Comparison of ENCODE assay signal across 12 cellular contexts in the genomic region with DNA sequence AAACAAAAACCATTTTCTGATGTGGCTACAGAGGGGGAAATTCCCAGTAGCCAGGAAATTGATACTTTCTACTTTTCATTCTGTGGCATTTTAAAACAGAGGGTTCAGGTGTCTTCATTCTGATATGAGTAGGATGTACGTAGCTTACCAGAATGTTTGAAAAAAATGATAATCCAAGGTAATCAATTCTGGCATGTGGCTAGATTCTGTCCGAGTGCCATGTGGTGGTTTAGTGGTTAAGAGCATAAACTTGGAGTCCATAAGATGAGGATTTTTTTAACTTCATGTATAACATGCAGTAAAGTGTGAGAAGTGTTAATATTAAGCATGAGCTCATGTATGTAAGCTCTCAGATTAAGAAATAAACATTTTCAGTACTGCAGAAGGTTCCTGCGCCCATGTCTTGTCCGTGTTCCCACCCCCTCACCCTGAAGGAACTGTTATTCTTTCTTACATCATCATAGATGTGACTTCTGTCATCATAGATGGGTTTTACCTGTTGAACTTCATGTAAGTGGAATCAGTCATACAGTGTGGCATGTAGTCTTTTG. TPM values are rescaled to one million over a fixed set of nuclear protein-coding genes. Genes with fewer than 3 reads are reported as not detected.
DNase-seq lines count a peak whose midpoint lies in the region; ATAC-seq and TF ChIP-seq lines count a peak whose summit lies in the region.
"Had no signal": no experiment of that assay in that cellular context is flagged by ENCODE, and none has a peak within 500 bp of the region (broad histone marks: within the 10 kb centered on the region; RNA-seq: fewer than 3 reads in every experiment).

No MANE protein-coding gene starts in this region.

- H3K4me3 ChIP-seq in PC-9 (peak overlapping the region; percentile 0; the same call in 1 of the 2 replicates), upper lobe of right lung (no peak overlapping the region), right cardiac atrium (ENCODE audit: low read length) (no peak overlapping the region)
- H3K4me3 ChIP-seq: prostate gland, uterus had no signal

- H3K27me3 Mint-ChIP-seq in central memory CD8-positive, alpha-beta T cell, result no peaks in the 10 kb centered on the region

- WGBS in right cardiac atrium, result 72% methylated on average over 4 of the region's 4 CpGs

- H3K27ac ChIP-seq in PC-9 (no peak overlapping the region), upper lobe of right lung (no peak overlapping the region), right cardiac atrium (ENCODE audit: low read length) (no peak overlapping the region)
- H3K27ac ChIP-seq: prostate gland had no signal

- peak overlapping the region; percentile 93 for H3K27ac Mint-ChIP-seq in central memory CD8-positive, alpha-beta T cell (ENCODE audit: low read depth)

- peaks cover 34% of the 10 kb centered on the region for H3K4me1 ChIP-seq in PC-9 (replicated peaks; ENCODE audit: insufficient read depth)
- H3K4me1 ChIP-seq in upper lobe of right lung, result peaks cover 61% of the 10 kb centered on the region
- peaks cover 11% of the 10 kb centered on the region for H3K4me1 ChIP-seq in right cardiac atrium (ENCODE audit: control insufficient read depth, insufficient read depth, low read length)
- H3K4me1 ChIP-seq: prostate gland had no signal

- POLR2A ChIA-PET in PC-9 (lab: Charles Lee; ENCODE audit: unreplicated experiment), result interaction anchor here (0.6 kb wide), 1 partner anchor 23 kb away, joined by 3 read pairs; no protein-coding TSS in a partner anchor

- H4K20me1 ChIP-seq in PC-9 (ENCODE audit: insufficient read depth), result peaks cover 79% of the 10 kb centered on the region

- no peaks in the 10 kb centered on the region for H3K9me3 ChIP-seq in PC-9 (ENCODE audit: insufficient read depth, low read depth)
- H3K9me3 ChIP-seq in upper lobe of right lung, result no peaks in the 10 kb centered on the region
- no peaks in the 10 kb centered on the region for H3K9me3 ChIP-seq in right cardiac atrium (ENCODE audit: control insufficient read depth, low read length)
- H3K9me3 ChIP-seq: prostate gland, uterus had no signal

- H3K36me3 ChIP-seq in PC-9 (ENCODE audit: low read depth) (peaks cover 5% of the 10 kb centered on the region; the same call in 1 of the 2 replicates), upper lobe of right lung (no peaks in the 10 kb centered on the region)
- H3K36me3 ChIP-seq: prostate gland, uterus had no signal

- ATAC-seq in central memory CD8-positive, alpha-beta T cell (replicated peaks; ENCODE audit: extremely low read depth, poor library complexity, severe bottlenecking), result peak; percentile 21
- ATAC-seq in upper lobe of right lung (no peak), right cardiac atrium (no peak)

- H3K4me2 ChIP-seq in PC-9, result peak overlapping the region; percentile 99

- BruUV-seq in PC-9 (replicated peaks; lab: Mats Ljungman, UMichigan), result no TSS peak

- DNase-seq in stimulated activated CD4-positive, alpha-beta T cell treated with anti-CD3 and anti-CD28 coated beads, Interleukin-1b, Interleukin-23, amount 100 ng/mL, for 48 hours, result peak; percentile 19
- no peak for DNase-seq in stimulated activated CD4-positive, alpha-beta T cell treated with anti-CD3 and anti-CD28 coated beads, Interleukin-2, amount 100 ng/mL, for 24 hours
- DNase-seq in PC-9 (no peak), upper lobe of right lung (no peak), right cardiac atrium (no peak), NCI-H510A treated with DMSO at 0.1 percent for 48 hours (lab: John Stamatoyannopoulos, UW) (no peak)
- no peak for DNase-seq in central memory CD8-positive, alpha-beta T cell (ENCODE audit: low spot score in 2 of 2)
- DNase-seq in stimulated activated naive CD4-positive, alpha-beta T cell treated with Interleukin-2 at 50 U/mL for 16 hours (lab: John Stamatoyannopoulos, UW), result no peak
- DNase-seq: EL, NCI-H446 treated with DMSO at 0.1 percent for 48 hours, uterus had no signal

- H3K4me3 Mint-ChIP-seq in central memory CD8-positive, alpha-beta T cell, result peak overlapping the region; percentile 91

- peaks cover 28% of the 10 kb centered on the region for H3K36me3 Mint-ChIP-seq in central memory CD8-positive, alpha-beta T cell (ENCODE audit: insufficient read depth)

- peaks cover 75% of the 10 kb centered on the region for H3K4me1 Mint-ChIP-seq in central memory CD8-positive, alpha-beta T cell

- CTCF ChIA-PET in PC-9 (lab: Charles Lee), result no interaction called here

- TF ChIP-seq CTCF in PC-9 (conservative IDR thresholded peaks at IDR 0.05), result no peak
- TF ChIP-seq CTCF in upper lobe of right lung (IDR thresholded peaks at IDR 0.05), result no peak

- H3K9me3 Mint-ChIP-seq in central memory CD8-positive, alpha-beta T cell, result no peaks in the 10 kb centered on the region

- peaks cover 92% of the 10 kb centered on the region for H3K79me2 ChIP-seq in PC-9 (ENCODE audit: low read depth)

- no peaks in the 10 kb centered on the region for H3K9me2 ChIP-seq in PC-9 (ENCODE audit: insufficient read depth)

- no peak overlapping the region for H2AFZ ChIP-seq in PC-9

- no peaks in the 10 kb centered on the region for H3F3A ChIP-seq in PC-9 (ENCODE audit: insufficient read depth, low read depth)

- no peaks in the 10 kb centered on the region for H3K27me3 ChIP-seq in PC-9 (ENCODE audit: insufficient read depth, low read depth)
- no peaks in the 10 kb centered on the region for H3K27me3 ChIP-seq in upper lobe of right lung
- H3K27me3 ChIP-seq in right cardiac atrium (ENCODE audit: control insufficient read depth, insufficient read depth), result no peaks in the 10 kb centered on the region
- H3K27me3 ChIP-seq: uterus had no signal

- intact Hi-C loops in PC-9 (cut with micrococcal nuclease; ENCODE audit: unreplicated experiment), result no loop called here
- intact Hi-C loops in upper lobe of right lung (cut with DNase I), result no loop called here
- intact Hi-C loops in right cardiac atrium (cut with DNase I), result no loop called here

RNA-seq across cellular contexts. Expression of a gene that starts 4.5 kb away (rescaled TPM):
- 30.8 and 30.9 TPM in 2 replicates for total RNA-seq in PC-9 (2021)
- total RNA-seq in upper lobe of right lung, result 38.6 TPM
- total RNA-seq in right cardiac atrium, result 10 to 100 TPM; 14.5 to 17.4 (median 17.0) TPM
- 14.1 TPM for polyA plus RNA-seq in right cardiac atrium
